Comparison of ENCODE assay signal across 8 cellular contexts in genomic region chr20:10558635-10559187, GRCh38.
DNase-seq lines count a peak whose midpoint lies in the region; ATAC-seq and FAIRE-seq lines count a peak whose summit lies in the region.

No MANE protein-coding gene starts in this region.

- H3K4me1 ChIP-seq in right cardiac atrium (ENCODE audit: control insufficient read depth, insufficient read depth, low read length) = no peaks in the 10 kb centered on the region

- H3K27ac Mint-ChIP-seq in immature natural killer cell = peak overlapping the region in 5 of 6 donors; percentile 23 to 82 (median 58)

- H3K4me1 Mint-ChIP-seq in immature natural killer cell = peaks cover 9 to 21% of the 10 kb centered on the region in 2 donors

- no peaks in the 10 kb centered on the region for H3K27me3 Mint-ChIP-seq in immature natural killer cell (ENCODE audit: low read depth in 3 of 3)

- no peak overlapping the region for H3K27ac ChIP-seq in right cardiac atrium (ENCODE audit: low read length)

- H3K9me3 ChIP-seq in right cardiac atrium (ENCODE audit: control insufficient read depth, low read length) = no peaks in the 10 kb centered on the region

- H3K36me3 Mint-ChIP-seq in immature natural killer cell = peaks cover 4 to 12% (median 9%) of the 10 kb centered on the region in 3 donors

- H3K27me3 ChIP-seq in right cardiac atrium (ENCODE audit: control insufficient read depth, insufficient read depth) = no peaks in the 10 kb centered on the region

- WGBS in right cardiac atrium = 81% methylated on average over 9 of the region's 9 CpGs

- ATAC-seq in GM18519 (IDR thresholded peaks at IDR 0.05; ENCODE audit: low FRiP score, unreplicated experiment) (peak; percentile 93), HG02759 (IDR thresholded peaks at IDR 0.05; ENCODE audit: unreplicated experiment) (peak; percentile 95), right cardiac atrium (no peak), GM21515 (IDR thresholded peaks at IDR 0.05; ENCODE audit: unreplicated experiment) (no peak)

- H3K4me3 ChIP-seq in right cardiac atrium (ENCODE audit: low read length) = no peak overlapping the region

- H3K4me3 Mint-ChIP-seq in immature natural killer cell = peak overlapping the region in 1 of 5 donors; percentile 24

- no peaks in the 10 kb centered on the region for H3K9me3 Mint-ChIP-seq in immature natural killer cell

- intact Hi-C loops in right cardiac atrium (cut with DNase I) = loop anchor here (5.0 to 10.0 kb wide), 5 partner anchors 114 to 989 kb away; partner anchors contain the start of gene JAG1 (in 1 of the 4)

- peak; percentile 7 to 14 for DNase-seq in activated CD4-positive, alpha-beta T cell treated with anti-CD3 and anti-CD28 coated beads, Interleukin-2, amount 50 U/mL, for 48 hours
- DNase-seq in immature natural killer cell (peak; percentile 56 to 62 (median 60)), urothelium cell line (ENCODE audit: low spot score) (peak; percentile 48), right cardiac atrium (no peak), NCI-H1092 (lab: John Stamatoyannopoulos, UW) (no peak)

- FAIRE-seq in urothelium cell line (lab: Jason Lieb, UNC) = peak; percentile 63

Comparison
In these comparisons a context has a peak if more than half of its experiments do, and no peak if none do; other contexts are left out.
1. ATAC-seq: peak in GM18519 (single experiment) and HG02759 (single experiment); none in right cardiac atrium (0 of 2) and GM21515 (single experiment).
2. DNase-seq: peak in activated CD4-positive, alpha-beta T cell treated with anti-CD3 and anti-CD28 coated beads, Interleukin-2, amount 50 U/mL, for 48 hours (2 of 2), immature natural killer cell (3 of 3) and urothelium cell line (single experiment); none in right cardiac atrium (0 of 3) and NCI-H1092 (single experiment).